16 cellular contexts compared by ENCODE assay signal in genomic region chr5:77066191-77066590, GRCh38. TPM values are rescaled to one million over a fixed set of nuclear protein-coding genes. Genes with fewer than 3 reads are reported as not detected.
A peak's percentile ranks its signal among the peaks of the same experiment; 100 is the strongest.
DNase-seq lines count a peak whose midpoint lies in the region; ATAC-seq lines count a peak whose summit lies in the region.
"Had no signal": no experiment of that assay in that cellular context is flagged by ENCODE, and none has a peak within 500 bp of the region (broad histone marks: within the 10 kb centered on the region; RNA-seq: fewer than 3 reads in every experiment).

No MANE protein-coding gene starts in this region.

- H3K4me3 Mint-ChIP-seq in stimulated activated memory B cell treated with anti-CD40 and anti-IgM and Interleukin-4, amounts not matched to agents 10 μg/mL and 1 μg/mL and 100 μg/mL, for 72 hours, result no peak overlapping the region
- H3K4me3 Mint-ChIP-seq: B cell; naive thymus-derived CD8-positive, alpha-beta T cell had no signal

- no peaks in the 10 kb centered on the region for H3K9me3 Mint-ChIP-seq in stimulated activated memory B cell treated with anti-CD40 and anti-IgM and Interleukin-4, amounts not matched to agents 10 μg/mL and 1 μg/mL and 100 μg/mL, for 72 hours
- H3K9me3 Mint-ChIP-seq: naive thymus-derived CD8-positive, alpha-beta T cell had no signal

- intact Hi-C loops in sciatic nerve (cut with DNase I), result no loop called here

- no peaks in the 10 kb centered on the region for H3K4me1 Mint-ChIP-seq in stimulated activated memory B cell treated with anti-CD40 and anti-IgM and Interleukin-4, amounts not matched to agents 10 μg/mL and 1 μg/mL and 100 μg/mL, for 72 hours
- H3K4me1 Mint-ChIP-seq: B cell had no signal

- H3K36me3 Mint-ChIP-seq in stimulated activated memory B cell treated with anti-CD40 and anti-IgM and Interleukin-4, amounts not matched to agents 10 μg/mL and 1 μg/mL and 100 μg/mL, for 72 hours, result peaks cover 62% of the 10 kb centered on the region

- no peak overlapping the region for H3K27ac Mint-ChIP-seq in stimulated activated memory B cell treated with anti-CD40 and anti-IgM and Interleukin-4, amounts not matched to agents 10 μg/mL and 1 μg/mL and 100 μg/mL, for 72 hours
- H3K27ac Mint-ChIP-seq: B cell had no signal

- peak; percentile 50 for ATAC-seq in GM19395 (IDR thresholded peaks at IDR 0.05; ENCODE audit: unreplicated experiment)
- ATAC-seq in HG02852 (IDR thresholded peaks at IDR 0.05; ENCODE audit: unreplicated experiment), result peak; percentile 56
- ATAC-seq in stimulated activated memory B cell treated with anti-CD40 and anti-IgM and Interleukin-4, amounts not matched to agents 10 μg/mL and 1 μg/mL and 100 μg/mL, for 72 hours, result peak; percentile 41
- ATAC-seq in sciatic nerve, result no peak
- ATAC-seq: left ventricle myocardium superior; naive thymus-derived CD8-positive, alpha-beta T cell had no signal

- H3K27me3 Mint-ChIP-seq in stimulated activated memory B cell treated with anti-CD40 and anti-IgM and Interleukin-4, amounts not matched to agents 10 μg/mL and 1 μg/mL and 100 μg/mL, for 72 hours, result no peaks in the 10 kb centered on the region
- H3K27me3 Mint-ChIP-seq: B cell; naive thymus-derived CD8-positive, alpha-beta T cell had no signal

- DNase-seq in NOMO-1 (lab: John Stamatoyannopoulos, UW; ENCODE audit: unreplicated experiment in 2 of 2) (peak; percentile 67 to 68), sciatic nerve (ENCODE audit: low spot score) (no peak), activated gamma-delta T cell treated with Interleukin-2 at 50 U/mL for 16 hours (no peak), NCI-H1436 (lab: John Stamatoyannopoulos, UW) (no peak)
- DNase-seq in activated effector memory CD4-positive, alpha-beta T cell treated with Interleukin-2 at 50 U/mL for 16 hours, result no peak
- DNase-seq: DMS79 treated with DMSO at 0.1 percent for 48 hours; Karpas-422; left ventricle myocardium superior; naive thymus-derived CD8-positive, alpha-beta T cell; NCI-H2029 treated with DMSO at 0.1 percent for 48 hours; NCI-H82; SHP77 had no signal

RNA-seq across cellular contexts. Expression of gene ZBED3, which starts 20.9 kb away (rescaled TPM):
- total RNA-seq in sciatic nerve, result 7.6 TPM

RNA-seq across cellular contexts. Expression of gene AGGF1, which starts 36.0 kb away (rescaled TPM):
- total RNA-seq in sciatic nerve, result 18.1 TPM

Comparison
In these comparisons a context has a peak if more than half of its experiments do, and no peak if none do; other contexts are left out.
1. DNase-seq: peak in NOMO-1 (2 of 2); none in activated effector memory CD4-positive, alpha-beta T cell treated with Interleukin-2 at 50 U/mL for 16 hours (single experiment), sciatic nerve (single experiment), activated gamma-delta T cell treated with Interleukin-2 at 50 U/mL for 16 hours (single experiment) and NCI-H1436 (single experiment).